In genomic region chr1:21781971-21782867, GRCh38 we compare ENCODE assay signal across 1 cellular context.
TF ChIP-seq lines count a peak whose summit lies in the region.

No MANE protein-coding gene starts in this region.

TF ChIP-seq in HEK293, 187 proteins besides CTCF, POLR2A, EP300 and RAD21 (continued from another document and continues in another):
- no peak for TF ChIP-seq GFI1B (tag by site-specific recombination; IDR thresholded peaks at IDR 0.05)
- no peak for TF ChIP-seq ZNF169 (tag by site-specific recombination; IDR thresholded peaks at IDR 0.05)
- no peak for TF ChIP-seq ZNF155 (tag by site-specific recombination; IDR thresholded peaks at IDR 0.05)
- no peak for TF ChIP-seq ZNF121 (tag by site-specific recombination; IDR thresholded peaks at IDR 0.05)
- no peak for TF ChIP-seq ZNF311 (tag by site-specific recombination; IDR thresholded peaks at IDR 0.05; ENCODE audit: borderline replicate concordance)
- no peak for TF ChIP-seq ZNF529 (tag by site-specific recombination; IDR thresholded peaks at IDR 0.05; ENCODE audit: insufficient replicate concordance)
- no peak for TF ChIP-seq ELK4 (IDR thresholded peaks at IDR 0.05; ENCODE audit: borderline replicate concordance, low read depth, low read length)
- peak; percentile 50; the same call in 1 of the 2 replicates for TF ChIP-seq ZNF2 (tag by site-specific recombination; IDR thresholded peaks at IDR 0.05)
- TF ChIP-seq ZNF449 (tag by site-specific recombination; IDR thresholded peaks at IDR 0.05) = no peak
- TF ChIP-seq HOXD13 (CRISPR knock-in tag; IDR thresholded peaks at IDR 0.05; ENCODE audit: borderline replicate concordance) = no peak
- TF ChIP-seq ZNF23 (tag by site-specific recombination; IDR thresholded peaks at IDR 0.05; ENCODE audit: borderline replicate concordance) = no peak
- TF ChIP-seq ZFP37 (tag by site-specific recombination; IDR thresholded peaks at IDR 0.05) = peak; percentile 23; the same call in 1 of the 2 replicates
- TF ChIP-seq WT1 (tag by site-specific recombination; IDR thresholded peaks at IDR 0.05) = 0 out of 2 replicates have a peak, but pooled peaks have one; percentile 12
- TF ChIP-seq TRIM28 (IDR thresholded peaks at IDR 0.05; ENCODE audit: borderline replicate concordance, low read length) = no peak
- no peak for TF ChIP-seq ZNF549 (tag by site-specific recombination; IDR thresholded peaks at IDR 0.05)
- no peak for TF ChIP-seq ZNF391 (tag by site-specific recombination; IDR thresholded peaks at IDR 0.05; ENCODE audit: borderline replicate concordance, low read depth)
- no peak for TF ChIP-seq ZNF202 (tag by site-specific recombination; IDR thresholded peaks at IDR 0.05; ENCODE audit: borderline replicate concordance)
- TF ChIP-seq GLI4 (tag by site-specific recombination; IDR thresholded peaks at IDR 0.05) = no peak
- no peak for TF ChIP-seq ZNF280D (tag by site-specific recombination; IDR thresholded peaks at IDR 0.05)
- TF ChIP-seq ZNF596 (tag by site-specific recombination; IDR thresholded peaks at IDR 0.05) = no peak
- 0 out of 2 replicates have a peak, but pooled peaks have one; percentile 10 for TF ChIP-seq ZNF561 (tag by site-specific recombination; IDR thresholded peaks at IDR 0.05; ENCODE audit: borderline replicate concordance)
- no peak for TF ChIP-seq ZNF530 (tag by site-specific recombination; IDR thresholded peaks at IDR 0.05; ENCODE audit: low read depth)
- no peak for TF ChIP-seq ZSCAN23 (tag by site-specific recombination; IDR thresholded peaks at IDR 0.05)
- 0 out of 2 replicates have a peak, but pooled peaks have one; percentile 45 for TF ChIP-seq REPIN1 (tag by site-specific recombination; IDR thresholded peaks at IDR 0.05; ENCODE audit: low read depth)
- TF ChIP-seq ZBTB17 (tag by site-specific recombination; IDR thresholded peaks at IDR 0.05) = peak; percentile 47; the same call in 1 of the 2 replicates
- peak; percentile 46; the same call in 1 of the 2 replicates for TF ChIP-seq ZEB2 (tag by site-specific recombination; IDR thresholded peaks at IDR 0.05)
- TF ChIP-seq ZNF624 (tag by site-specific recombination; IDR thresholded peaks at IDR 0.05) = no peak
- no peak for TF ChIP-seq ZFP3 (tag by site-specific recombination; IDR thresholded peaks at IDR 0.05; ENCODE audit: low read depth)
- no peak for TF ChIP-seq ZNF112 (tag by site-specific recombination; IDR thresholded peaks at IDR 0.05)
- no peak for TF ChIP-seq ZNF302 (tag by site-specific recombination; IDR thresholded peaks at IDR 0.05; ENCODE audit: low read depth)
- no peak for TF ChIP-seq ZNF513 (tag by site-specific recombination; IDR thresholded peaks at IDR 0.05)
- TF ChIP-seq ZNF701 (tag by site-specific recombination; IDR thresholded peaks at IDR 0.05) = no peak
- no peak for TF ChIP-seq ZNF157 (tag by site-specific recombination; IDR thresholded peaks at IDR 0.05)
- peak; percentile 81 for TF ChIP-seq PRDM10 (tag by site-specific recombination; IDR thresholded peaks at IDR 0.05)
- peak; percentile 16; the same call in 1 of the 2 replicates for TF ChIP-seq ZNF792 (tag by site-specific recombination; IDR thresholded peaks at IDR 0.05)
- TF ChIP-seq SP7 (tag by site-specific recombination; IDR thresholded peaks at IDR 0.05) = peak; percentile 64
- TF ChIP-seq ZNF560 (tag by site-specific recombination; IDR thresholded peaks at IDR 0.05; ENCODE audit: borderline replicate concordance) = no peak
- TF ChIP-seq ZNF791 (tag by site-specific recombination; IDR thresholded peaks at IDR 0.05) = no peak
- no peak for TF ChIP-seq ZBTB10 (tag by site-specific recombination; IDR thresholded peaks at IDR 0.05)
- TF ChIP-seq ZNF776 (tag by site-specific recombination; IDR thresholded peaks at IDR 0.05; ENCODE audit: borderline replicate concordance) = no peak
- no peak for TF ChIP-seq ZNF350 (tag by site-specific recombination; IDR thresholded peaks at IDR 0.05)
- no peak for TF ChIP-seq ZNF518A (tag by site-specific recombination; conservative IDR thresholded peaks at IDR 0.05; ENCODE audit: low read depth)
- TF ChIP-seq ZNF37A (tag by site-specific recombination; IDR thresholded peaks at IDR 0.05) = no peak
- no peak for TF ChIP-seq GLIS1 (tag by site-specific recombination; IDR thresholded peaks at IDR 0.05)
- no peak for TF ChIP-seq ZNF747 (tag by site-specific recombination; IDR thresholded peaks at IDR 0.05)
- 0 out of 2 replicates have a peak, but pooled peaks have one; percentile 8 for TF ChIP-seq SP3 (tag by site-specific recombination; IDR thresholded peaks at IDR 0.05)
- TF ChIP-seq ZNF223 (tag by site-specific recombination; IDR thresholded peaks at IDR 0.05) = no peak
- no peak for TF ChIP-seq ZBTB7A (tag by site-specific recombination; IDR thresholded peaks at IDR 0.05; ENCODE audit: low read depth)
- no peak for TF ChIP-seq KLF10 (tag by site-specific recombination; IDR thresholded peaks at IDR 0.05)
- TF ChIP-seq ZNF837 (tag by site-specific recombination; IDR thresholded peaks at IDR 0.05) = no peak
